7 cellular contexts compared by ENCODE assay signal in the genomic region with DNA sequence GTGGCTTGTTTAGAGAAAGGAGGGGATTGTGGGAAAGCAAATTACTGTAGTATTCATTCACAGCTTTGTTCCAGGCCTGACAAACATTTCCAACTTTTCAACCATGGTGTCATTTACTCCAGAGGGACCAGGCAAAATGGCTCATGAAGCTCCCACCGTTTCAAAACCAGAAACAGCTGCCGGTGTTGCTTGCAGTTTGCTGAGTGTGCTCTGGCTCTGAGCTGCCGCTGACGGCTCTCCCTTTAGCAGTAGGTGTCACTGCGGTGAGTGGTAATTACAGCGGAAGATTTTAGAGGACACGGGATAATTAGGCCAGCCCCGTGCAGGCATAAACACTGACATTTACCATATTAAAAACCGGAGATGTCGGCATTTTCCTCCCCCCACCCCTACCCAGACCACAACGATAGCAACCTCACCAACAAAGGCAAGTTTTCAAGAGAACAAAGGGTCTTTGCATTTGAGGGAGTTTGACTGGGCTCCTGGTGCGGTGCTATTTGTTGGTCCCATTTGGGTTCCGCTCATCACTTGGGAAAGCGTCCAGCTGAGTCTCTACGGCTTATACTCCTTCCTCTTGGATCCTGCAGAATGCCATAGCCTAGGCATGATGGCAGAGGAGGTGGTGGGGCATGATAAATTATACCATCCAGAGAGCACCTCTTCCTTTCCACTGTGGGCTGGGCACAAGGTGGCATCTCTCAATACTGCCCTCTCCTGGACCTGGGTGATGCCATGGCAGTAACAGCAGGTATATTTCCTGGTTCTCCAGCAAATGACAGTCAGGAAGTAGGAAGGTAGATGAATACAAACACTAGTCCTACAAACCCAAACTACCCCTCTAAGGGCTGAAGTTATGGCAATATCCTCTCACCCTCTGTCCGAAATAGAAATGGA.
DNase-seq lines count a peak whose midpoint lies in the region; ATAC-seq and TF ChIP-seq lines count a peak whose summit lies in the region.

No MANE protein-coding gene starts in this region.

- H3K36me3 ChIP-seq in endocrine pancreas (ENCODE audit: control insufficient read depth, insufficient read depth, low read length) (no peaks in the 10 kb centered on the region), neural cell (ENCODE audit: insufficient read depth, low read length) (no peaks in the 10 kb centered on the region), esophagus muscularis mucosa (no peaks in the 10 kb centered on the region)

- H3K27ac ChIP-seq in neural cell (ENCODE audit: low read length) (peak overlapping the region; percentile 99), esophagus muscularis mucosa (replicated peaks in 1 of 4) (no peak overlapping the region)

- no peaks in the 10 kb centered on the region for H3K9me2 ChIP-seq in neural cell (ENCODE audit: insufficient read depth, low read length)

- ATAC-seq in GM21529 (IDR thresholded peaks at IDR 0.05; ENCODE audit: unreplicated experiment) (peak; percentile 64), GM21619 (IDR thresholded peaks at IDR 0.05; ENCODE audit: unreplicated experiment) (no peak), HG02623 (IDR thresholded peaks at IDR 0.05; ENCODE audit: unreplicated experiment) (no peak)

- no peaks in the 10 kb centered on the region for H3K79me2 ChIP-seq in neural cell (replicated peaks; ENCODE audit: insufficient read depth, low read length)

- H3K4me1 ChIP-seq in endocrine pancreas (ENCODE audit: control insufficient read depth, insufficient read depth, low read length) (no peaks in the 10 kb centered on the region), esophagus muscularis mucosa (peaks cover 0 to 19% (median 9%) of the 10 kb centered on the region in 4 donors)

- peak overlapping the region; percentile 31 for H3K4me2 ChIP-seq in neural cell (ENCODE audit: low read length)

- H3F3A ChIP-seq in neural cell (ENCODE audit: insufficient read depth, low read length, poor library complexity, severe bottlenecking): peaks cover 23% of the 10 kb centered on the region

- H3K9ac ChIP-seq in endocrine pancreas (ENCODE audit: control insufficient read depth, insufficient read depth, low read length) (no peak overlapping the region), neural cell (ENCODE audit: low read length) (peak overlapping the region; percentile 78)

- intact Hi-C loops in esophagus muscularis mucosa (cut with DNase I): no loop called here

- no peaks in the 10 kb centered on the region for H3K9me3 ChIP-seq in endocrine pancreas (ENCODE audit: control insufficient read depth, low read length)
- no peaks in the 10 kb centered on the region for H3K9me3 ChIP-seq in neural cell (ENCODE audit: low read length)
- no peaks in the 10 kb centered on the region for H3K9me3 ChIP-seq in esophagus muscularis mucosa

- WGBS in esophagus muscularis mucosa: 56% methylated on average over 16 of the region's 16 CpGs

- no peaks in the 10 kb centered on the region for H4K20me1 ChIP-seq in neural cell (ENCODE audit: insufficient read depth)

- TF ChIP-seq EP300 in neural cell (conservative IDR thresholded peaks at IDR 0.05; ENCODE audit: poor library complexity, severe bottlenecking) (peak; percentile 88), esophagus muscularis mucosa (IDR thresholded peaks at IDR 0.05) (no peak)

- no peak overlapping the region for H2AFZ ChIP-seq in neural cell (ENCODE audit: low read depth, low read length)

- TF ChIP-seq POLR2A in esophagus muscularis mucosa (IDR thresholded peaks at IDR 0.05; ENCODE audit: low read depth): no peak

- DNase-seq in NCI-H2107 treated with DMSO at 0.1 percent for 48 hours (lab: John Stamatoyannopoulos, UW; ENCODE audit: unreplicated experiment) (peak; percentile 54), esophagus muscularis mucosa (ENCODE audit: extremely low spot score) (no peak)

- no peaks in the 10 kb centered on the region for H3K27me3 ChIP-seq in endocrine pancreas (ENCODE audit: control insufficient read depth, insufficient read depth, low read length)
- H3K27me3 ChIP-seq in neural cell (ENCODE audit: insufficient read depth, low read depth, low read length): no peaks in the 10 kb centered on the region
- no peaks in the 10 kb centered on the region for H3K27me3 ChIP-seq in esophagus muscularis mucosa

- peak; percentile 49 for TF ChIP-seq RAD21 in neural cell (conservative IDR thresholded peaks at IDR 0.05)

- peak; percentile 53 for TF ChIP-seq CTCF in neural cell (IDR thresholded peaks at IDR 0.05; ENCODE audit: poor library complexity, severe bottlenecking)
- TF ChIP-seq CTCF in esophagus muscularis mucosa (IDR thresholded peaks at IDR 0.05): peak in 1 of 3 experiments; percentile 20

- H3K4me3 ChIP-seq in endocrine pancreas (ENCODE audit: control insufficient read depth, insufficient read depth, low read length) (peak overlapping the region; percentile 48), neural cell (ENCODE audit: low read length) (peak overlapping the region; percentile 54), esophagus muscularis mucosa (no peak overlapping the region)

TF ChIP-seq in neural cell, 6 proteins besides CTCF, POLR2A, EP300 and RAD21:
- peak; percentile 42 for TF ChIP-seq SMC3 (conservative IDR thresholded peaks at IDR 0.05; ENCODE audit: poor library complexity)
- peak; percentile 78 for TF ChIP-seq POLR2AphosphoS5 (IDR thresholded peaks at IDR 0.05)
- TF ChIP-seq MXI1 (conservative IDR thresholded peaks at IDR 0.05; ENCODE audit: poor library complexity, severe bottlenecking): no peak
- TF ChIP-seq, protein P1, sequence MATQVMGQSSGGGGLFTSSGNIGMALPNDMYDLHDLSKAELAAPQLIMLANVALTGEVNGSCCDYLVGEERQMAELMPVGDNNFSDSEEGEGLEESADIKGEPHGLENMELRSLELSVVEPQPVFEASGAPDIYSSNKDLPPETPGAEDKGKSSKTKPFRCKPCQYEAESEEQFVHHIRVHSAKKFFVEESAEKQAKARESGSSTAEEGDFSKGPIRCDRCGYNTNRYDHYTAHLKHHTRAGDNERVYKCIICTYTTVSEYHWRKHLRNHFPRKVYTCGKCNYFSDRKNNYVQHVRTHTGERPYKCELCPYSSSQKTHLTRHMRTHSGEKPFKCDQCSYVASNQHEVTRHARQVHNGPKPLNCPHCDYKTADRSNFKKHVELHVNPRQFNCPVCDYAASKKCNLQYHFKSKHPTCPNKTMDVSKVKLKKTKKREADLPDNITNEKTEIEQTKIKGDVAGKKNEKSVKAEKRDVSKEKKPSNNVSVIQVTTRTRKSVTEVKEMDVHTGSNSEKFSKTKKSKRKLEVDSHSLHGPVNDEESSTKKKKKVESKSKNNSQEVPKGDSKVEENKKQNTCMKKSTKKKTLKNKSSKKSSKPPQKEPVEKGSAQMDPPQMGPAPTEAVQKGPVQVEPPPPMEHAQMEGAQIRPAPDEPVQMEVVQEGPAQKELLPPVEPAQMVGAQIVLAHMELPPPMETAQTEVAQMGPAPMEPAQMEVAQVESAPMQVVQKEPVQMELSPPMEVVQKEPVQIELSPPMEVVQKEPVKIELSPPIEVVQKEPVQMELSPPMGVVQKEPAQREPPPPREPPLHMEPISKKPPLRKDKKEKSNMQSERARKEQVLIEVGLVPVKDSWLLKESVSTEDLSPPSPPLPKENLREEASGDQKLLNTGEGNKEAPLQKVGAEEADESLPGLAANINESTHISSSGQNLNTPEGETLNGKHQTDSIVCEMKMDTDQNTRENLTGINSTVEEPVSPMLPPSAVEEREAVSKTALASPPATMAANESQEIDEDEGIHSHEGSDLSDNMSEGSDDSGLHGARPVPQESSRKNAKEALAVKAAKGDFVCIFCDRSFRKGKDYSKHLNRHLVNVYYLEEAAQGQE (IDR thresholded peaks at IDR 0.05; ENCODE audit: borderline replicate concordance): peak; percentile 49
- TF ChIP-seq EZH2 (IDR thresholded peaks at IDR 0.05; ENCODE audit: borderline replicate concordance, insufficient read depth, low read length, poor library complexity, severe bottlenecking): no peak
- no peak for TF ChIP-seq TAF1 (IDR thresholded peaks at IDR 0.05; ENCODE audit: low read depth)

Comparison
In these comparisons a context has a peak if more than half of its experiments do, and no peak if none do; other contexts are left out.
1. H3K4me3 ChIP-seq: peak in endocrine pancreas (single experiment) and neural cell (single experiment); none in esophagus muscularis mucosa (0 of 4).